ENCODE assay signal across 21 cellular contexts in genomic region chr2:210009106-210009505, GRCh38.
"Had no signal": no experiment of that assay in that cellular context is flagged by ENCODE, and none has a peak within 500 bp of the region (broad histone marks: within the 10 kb centered on the region; RNA-seq: fewer than 3 reads in every experiment).

No MANE protein-coding gene starts in this region.

- ATAC-seq: naive thymus-derived CD8-positive, alpha-beta T cell; WTC11 had no signal

- H3K4me3 Mint-ChIP-seq: activated CD4-positive, alpha-beta memory T cell treated with anti-CD3 and anti-CD28 coated beads, Interleukin-2, amount 10 ng/mL, durations not matched to agents 7 days and 5 days; activated CD4-positive, alpha-beta T cell treated with anti-CD3 and anti-CD28 coated beads, Interleukin-2, amount 10 ng/mL, durations not matched to agents 24 days and 14 days; activated naive CD4-positive, alpha-beta T cell treated with anti-CD3 and anti-CD28 coated beads, Interleukin-2, amount 50 U/mL, for 24 hours; mesothelial cell of epicardium; naive thymus-derived CD8-positive, alpha-beta T cell; WTC11 had no signal

- H3K4me1 ChIP-seq: breast epithelium, colonic mucosa had no signal

- H3K4me3 ChIP-seq: breast epithelium, colonic mucosa, esophagus muscularis mucosa, left ventricle myocardium inferior, stomach, transverse colon had no signal

- H3K27me3 Mint-ChIP-seq: activated CD4-positive, alpha-beta memory T cell treated with anti-CD3 and anti-CD28 coated beads, Interleukin-2, amount 10 ng/mL, durations not matched to agents 7 days and 5 days; activated CD4-positive, alpha-beta T cell treated with anti-CD3 and anti-CD28 coated beads, Interleukin-2, amount 10 ng/mL, durations not matched to agents 24 days and 14 days; activated naive CD4-positive, alpha-beta T cell treated with anti-CD3 and anti-CD28 coated beads, Interleukin-2, amount 50 U/mL, for 24 hours; naive thymus-derived CD8-positive, alpha-beta T cell; progenitor cell of endocrine pancreas had no signal

- H3K27ac Mint-ChIP-seq: activated CD4-positive, alpha-beta memory T cell treated with anti-CD3 and anti-CD28 coated beads, Interleukin-2, amount 10 ng/mL, durations not matched to agents 7 days and 5 days; activated CD4-positive, alpha-beta T cell treated with anti-CD3 and anti-CD28 coated beads, Interleukin-2, amount 10 ng/mL, durations not matched to agents 24 days and 14 days; activated naive CD4-positive, alpha-beta T cell treated with anti-CD3 and anti-CD28 coated beads, Interleukin-2, amount 50 U/mL, for 24 hours; mesothelial cell of epicardium; progenitor cell of endocrine pancreas; WTC11 had no signal

- H3K9me3 Mint-ChIP-seq: activated CD4-positive, alpha-beta memory T cell treated with anti-CD3 and anti-CD28 coated beads, Interleukin-2, amount 10 ng/mL, durations not matched to agents 7 days and 5 days; activated CD4-positive, alpha-beta T cell treated with anti-CD3 and anti-CD28 coated beads, Interleukin-2, amount 10 ng/mL, durations not matched to agents 24 days and 14 days; activated naive CD4-positive, alpha-beta T cell treated with anti-CD3 and anti-CD28 coated beads, Interleukin-2, amount 50 U/mL, for 24 hours; mesothelial cell of epicardium; naive thymus-derived CD8-positive, alpha-beta T cell; WTC11 had no signal

- H3K9me3 ChIP-seq: breast epithelium, colonic mucosa, esophagus muscularis mucosa, left ventricle myocardium inferior, stomach, transverse colon had no signal

- H3K36me3 ChIP-seq: breast epithelium, colonic mucosa had no signal

- DNase-seq: activated CD4-positive, alpha-beta memory T cell treated with anti-CD3 and anti-CD28 coated beads, Interleukin-2, amount 10 ng/mL, durations not matched to agents 7 days and 5 days; activated CD4-positive, alpha-beta T cell treated with anti-CD3 and anti-CD28 coated beads, Interleukin-2, amount 10 ng/mL, durations not matched to agents 24 days and 14 days; activated effector memory CD4-positive, alpha-beta T cell treated with Interleukin-2 at 50 U/mL for 16 hours; activated T-cell treated with anti-CD3 and anti-CD28 coated beads, Interleukin-2, amount 50 U/mL, for 1 hour; colonic mucosa; glutamatergic neuron; hippocampal formation; kidney glomerular epithelial cell; left ventricle myocardium inferior; mammary epithelial cell; naive thymus-derived CD8-positive, alpha-beta T cell; stimulated activated CD4-positive, alpha-beta T cell treated with anti-CD3 and anti-CD28 coated beads, Interleukin-4, amount 100 ng/mL, for 1 hour; stomach; T-helper 9 cell; transverse colon had no signal

- H3K27me3 ChIP-seq: breast epithelium, colonic mucosa, esophagus muscularis mucosa, stomach, transverse colon had no signal
